13 cellular contexts compared by ENCODE assay signal in the genomic region with DNA sequence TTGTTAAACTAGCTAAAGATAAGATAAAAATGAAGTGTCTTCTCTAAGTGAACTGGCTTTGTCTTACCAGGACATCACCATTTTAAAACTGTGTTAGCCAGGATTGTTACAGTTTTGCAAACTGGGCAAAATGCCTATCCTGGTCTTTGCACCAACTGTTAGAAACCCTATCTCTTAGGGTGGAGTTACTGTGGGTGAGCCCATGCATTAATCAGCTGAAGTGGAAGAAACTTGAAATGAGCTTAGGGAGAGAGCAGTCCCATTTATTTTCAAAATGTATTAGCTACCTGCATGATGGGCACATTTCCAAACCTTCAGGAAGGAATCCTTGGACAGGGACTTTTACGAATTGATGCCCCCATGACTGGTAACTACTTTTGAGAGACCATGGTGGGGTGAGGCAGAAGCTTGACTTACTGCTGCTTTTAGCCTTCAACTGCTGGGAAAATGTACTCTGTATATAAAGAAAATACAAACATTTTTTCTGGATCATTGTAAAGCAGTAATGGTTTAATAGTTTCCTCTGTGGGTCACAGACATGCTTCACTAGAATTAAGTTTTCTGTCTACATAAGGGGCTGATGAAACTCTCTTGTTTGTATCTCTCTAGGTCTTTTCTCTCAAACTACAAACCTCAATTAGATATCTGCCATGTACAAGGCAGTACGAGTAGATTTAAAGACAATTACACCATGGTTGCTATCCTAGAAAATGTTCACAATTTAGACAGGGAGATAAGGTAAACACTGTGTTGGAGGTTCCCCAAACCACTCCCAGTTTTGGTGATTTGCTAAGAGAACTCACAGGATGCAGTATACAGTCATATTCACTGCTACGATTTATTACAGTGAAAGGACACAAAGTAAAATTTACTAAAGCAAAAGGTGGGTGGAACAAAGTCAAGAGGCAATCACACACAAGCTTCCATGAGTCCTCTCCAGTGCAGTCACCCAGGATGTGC.
DNase-seq lines count a peak whose midpoint lies in the region; ATAC-seq and TF ChIP-seq lines count a peak whose summit lies in the region.
"Had no signal": no experiment of that assay in that cellular context is flagged by ENCODE, and none has a peak within 500 bp of the region (broad histone marks: within the 10 kb centered on the region; RNA-seq: fewer than 3 reads in every experiment).

No MANE protein-coding gene starts in this region.

- in situ Hi-C loops in Panc1 (cut with HindIII; ENCODE audit: low pct_unique_long_range_greater_than_20kb, low sequenced_read_pairs): no loop called here

- TF ChIP-seq CTCF in AG04450 (IDR thresholded peaks at IDR 0.05; ENCODE audit: low read depth, low read length) (no peak), Panc1 (IDR thresholded peaks at IDR 0.05) (no peak), fibroblast of villous mesenchyme (IDR thresholded peaks at IDR 0.05; ENCODE audit: insufficient read depth, low read depth, low read length) (no peak)

- H3K4me1 ChIP-seq in Panc1 (ENCODE audit: control insufficient read depth, insufficient read depth, low read length): no peaks in the 10 kb centered on the region
- H3K4me1 ChIP-seq: heart left ventricle had no signal

- ATAC-seq in Panc1 (no peak), GM18867 (IDR thresholded peaks at IDR 0.05; ENCODE audit: unreplicated experiment) (no peak)
- ATAC-seq: heart left ventricle; K562; stimulated activated effector memory CD8-positive, alpha-beta T cell treated with anti-CD3 and anti-CD28 coated beads, Interleukin-12 subunit alpha, Interleukin-12 subunit beta, amount 100 ng/mL, for 72 hours had no signal

- H3K4me3 ChIP-seq in AG04450 (ENCODE audit: low read depth, low read length) (no peak overlapping the region), Panc1 (ENCODE audit: low read depth in 2 of 2, low read length in 2 of 2) (no peak overlapping the region), fibroblast of villous mesenchyme (ENCODE audit: low read depth, low read length) (no peak overlapping the region)
- H3K4me3 ChIP-seq: heart left ventricle, K562, SJSA1 had no signal

- intact Hi-C loops in Panc1 (cut with micrococcal nuclease; ENCODE audit: unreplicated experiment): no loop called here

- no peaks in the 10 kb centered on the region for H3K27me3 ChIP-seq in AG04450 (ENCODE audit: control insufficient read depth, insufficient read depth, low read length)
- no peaks in the 10 kb centered on the region for H3K27me3 ChIP-seq in Panc1 (ENCODE audit: control insufficient read depth, insufficient read depth, low read length)
- H3K27me3 ChIP-seq: heart left ventricle, SJSA1 had no signal

- H3K9me3 ChIP-seq in AG04450 (ENCODE audit: control insufficient read depth, insufficient read depth, low read length) (no peaks in the 10 kb centered on the region), Panc1 (ENCODE audit: control insufficient read depth, insufficient read depth, low read depth, low read length) (no peaks in the 10 kb centered on the region)
- H3K9me3 ChIP-seq: SJSA1 had no signal

- POLR2A ChIA-PET in AG04450 (lab: Yijun Ruan, JAX) (no interaction called here), Panc1 (lab: Charles Lee) (no interaction called here)

- BruUV-seq in Panc1 (replicated peaks; lab: Mats Ljungman, UMichigan): no TSS peak

- DNase-seq in AG04450 (ENCODE audit: low read depth, low spot score) (peak; percentile 36), LHCN-M2 (ENCODE audit: low read depth) (peak; percentile 73), Panc1 (ENCODE audit: low read depth, low spot score) (no peak), fibroblast of villous mesenchyme (ENCODE audit: low read depth) (peak; percentile 78), HuH-7 (ENCODE audit: low spot score) (no peak)
- no peak for DNase-seq in activated CD4-positive, alpha-beta T cell treated with anti-CD3 and anti-CD28 coated beads for 48 hours
- no peak for DNase-seq in activated naive CD4-positive, alpha-beta T cell (lab: John Stamatoyannopoulos, UW)
- DNase-seq: heart left ventricle; stimulated activated CD4-positive, alpha-beta T cell treated with anti-CD3 and anti-CD28 coated beads, Interleukin-2, amount 100 ng/mL, for 24 hours had no signal

- H3K27ac ChIP-seq in AG04450 (ENCODE audit: low read depth, low read length) (no peak overlapping the region), Panc1 (ENCODE audit: low read length) (peak overlapping the region; percentile 24; the same call in 1 of the 2 replicates)
- H3K27ac ChIP-seq: heart left ventricle, SJSA1 had no signal

- H3K36me3 ChIP-seq in Panc1 (ENCODE audit: control insufficient read depth, insufficient read depth, low read length): no peaks in the 10 kb centered on the region
- H3K36me3 ChIP-seq: heart left ventricle, SJSA1 had no signal

- CTCF ChIA-PET in AG04450 (lab: Charles Lee) (interaction anchor here (0.7 to 0.9 kb wide), 2 partner anchors 311 to 313 kb away, joined by 3 read pairs; no protein-coding TSS in a partner anchor), Panc1 (lab: Charles Lee) (no interaction called here)

Comparison
In these comparisons a context has a peak if more than half of its experiments do, and no peak if none do; other contexts are left out.
1. DNase-seq: peak in AG04450 (single experiment), LHCN-M2 (single experiment) and fibroblast of villous mesenchyme (single experiment); none in Panc1 (single experiment), activated CD4-positive, alpha-beta T cell treated with anti-CD3 and anti-CD28 coated beads for 48 hours (single experiment), activated naive CD4-positive, alpha-beta T cell (0 of 4) and HuH-7 (single experiment).